ENCODE assay signal across 16 cellular contexts in the genomic region with DNA sequence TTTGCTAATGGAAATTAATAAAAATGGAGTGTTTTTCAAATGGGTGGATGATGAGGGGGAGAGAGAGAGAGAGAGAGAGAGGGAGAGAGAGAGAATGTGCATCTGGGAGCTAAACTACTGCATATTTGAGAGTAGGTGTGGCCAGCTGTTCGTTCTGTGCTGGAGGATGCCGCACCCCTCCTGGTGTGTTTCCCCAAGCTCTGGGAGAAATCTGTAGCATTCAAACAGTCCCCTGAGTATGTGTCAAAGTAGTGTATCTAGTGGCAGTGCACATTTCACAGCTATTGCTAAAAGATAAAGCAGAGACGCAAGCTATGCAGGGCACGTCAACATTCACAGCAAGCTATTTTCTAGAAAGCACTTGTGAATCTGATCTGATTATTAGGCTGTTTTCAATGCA.
DNase-seq lines count a peak whose midpoint lies in the region; ATAC-seq and TF ChIP-seq lines count a peak whose summit lies in the region.
"Had no signal": no experiment of that assay in that cellular context is flagged by ENCODE, and none has a peak within 500 bp of the region (broad histone marks: within the 10 kb centered on the region; RNA-seq: fewer than 3 reads in every experiment).

No MANE protein-coding gene starts in this region.

- H3K27me3 ChIP-seq in heart right ventricle: no peaks in the 10 kb centered on the region

- H3K27ac ChIP-seq in heart right ventricle: peak overlapping the region in 2 of 10 donors; percentile 6 to 27

- H3K9me3 ChIP-seq in heart right ventricle: no peaks in the 10 kb centered on the region

- DNase-seq in NCI-H1417 (lab: John Stamatoyannopoulos, UW): peak; percentile 49 to 66 (median 50)
- no peak for DNase-seq in NCI-H1417 treated with DMSO at 0.1 percent for 48 hours (lab: John Stamatoyannopoulos, UW)
- DNase-seq in NCI-H774 (lab: John Stamatoyannopoulos, UW): peak; percentile 13
- DNase-seq in heart right ventricle: no peak
- no peak for DNase-seq in sciatic nerve (ENCODE audit: low spot score)
- no peak for DNase-seq in T-helper 2 cell
- no peak for DNase-seq in SIG-M5 treated with dmso at 0.1 percent for 504 hours (lab: John Stamatoyannopoulos, UW; ENCODE audit: unreplicated experiment)
- DNase-seq: activated CD4-positive, alpha-beta memory T cell treated with anti-CD3 and anti-CD28 coated beads, Interleukin-2, amount 10 ng/mL, durations not matched to agents 7 days and 5 days; amniotic stem cell; CD8-positive, alpha-beta memory T cell; erythroblast; left cardiac atrium; naive thymus-derived CD4-positive, alpha-beta T cell; NCI-H2081 treated with DMSO at 0.1 percent for 48 hours; stimulated activated CD4-positive, alpha-beta T cell treated with anti-CD3 and anti-CD28 coated beads, Interleukin-15, amount 100 ng/mL, for 24 hours had no signal

- no peaks in the 10 kb centered on the region for H3K36me3 ChIP-seq in heart right ventricle

- ATAC-seq in heart right ventricle: peak in 6 of 8 donors; percentile 39 to 76 (median 54)
- peak; percentile 57 for ATAC-seq in sciatic nerve
- ATAC-seq in HG03280 (IDR thresholded peaks at IDR 0.05; ENCODE audit: unreplicated experiment): no peak
- ATAC-seq: naive thymus-derived CD4-positive, alpha-beta T cell had no signal

- no peak overlapping the region for H3K4me3 ChIP-seq in heart right ventricle

- WGBS in heart right ventricle, 2 donors: 13 to 14% methylated on average over 4 of the region's 4 CpGs

- TF ChIP-seq CTCF in heart right ventricle (IDR thresholded peaks at IDR 0.05): no peak

- intact Hi-C loops in heart right ventricle (cut with DNase I): loop anchor here in 1 of 10 donors (10.0 kb wide), 2 partner anchors 140 to 160 kb away; no protein-coding TSS in a partner anchor
- intact Hi-C loops in sciatic nerve (cut with DNase I): no loop called here

- peaks cover 10 to 71% (median 37%) of the 10 kb centered on the region in 9 donors for H3K4me1 ChIP-seq in heart right ventricle

Comparison
In these comparisons a context has a peak if more than half of its experiments do, and no peak if none do; other contexts are left out.
1. DNase-seq: peak in NCI-H1417 (3 of 3) and NCI-H774 (single experiment); none in NCI-H1417 treated with DMSO at 0.1 percent for 48 hours (single experiment), heart right ventricle (0 of 2), sciatic nerve (single experiment), T-helper 2 cell (0 of 5) and SIG-M5 treated with dmso at 0.1 percent for 504 hours (single experiment).